In genomic region chr17:36722903-36723263, GRCh38 we compare ENCODE assay signal across 12 cellular contexts.
DNase-seq lines count a peak whose midpoint lies in the region; ATAC-seq, FAIRE-seq and TF ChIP-seq lines count a peak whose summit lies in the region.
"Had no signal": no experiment of that assay in that cellular context is flagged by ENCODE, and none has a peak within 500 bp of the region (broad histone marks: within the 10 kb centered on the region; RNA-seq: fewer than 3 reads in every experiment).

No MANE protein-coding gene starts in this region.

- H3K4me1 Mint-ChIP-seq in GM23338: peaks cover 30% of the 10 kb centered on the region
- peaks cover 21% of the 10 kb centered on the region for H3K4me1 Mint-ChIP-seq in mesothelial cell of epicardium

- peaks cover 50 to 91% (median 86%) of the 10 kb centered on the region in 10 experiments for H3K4me1 ChIP-seq in BLaER1 treated with 17β-estradiol and CSF1 and Interleukin-3, amounts not matched to agents 10 nM and 100 nM
- H3K4me1 ChIP-seq in GM23338 (ENCODE audit: insufficient read depth) (peaks cover 25% of the 10 kb centered on the region), HepG2 (ENCODE audit: insufficient read depth, low read length) (peaks cover 13% of the 10 kb centered on the region)

- BruUV-seq in HepG2 (replicated peaks; lab: Mats Ljungman, UMichigan): no TSS peak

- no peaks in the 10 kb centered on the region for H3K9me2 ChIP-seq in GM23338 (ENCODE audit: insufficient read depth)

- in situ Hi-C loops in HepG2 (cut with HindIII; ENCODE audit: extremely low pct_ligation_motif_present, low pct_unique_long_range_greater_than_20kb): no loop called here

- H3K36me3 ChIP-seq in BLaER1 treated with 17β-estradiol and CSF1 and Interleukin-3, amounts not matched to agents 10 nM and 100 nM: no peaks in the 10 kb centered on the region
- H3K36me3 ChIP-seq in GM23338 (ENCODE audit: insufficient read depth) (no peaks in the 10 kb centered on the region), HepG2 (replicated peaks in 1 of 2; ENCODE audit: control insufficient read depth in 1 of 2, insufficient read depth in 2 of 2, low read length in 2 of 2) (no peaks in the 10 kb centered on the region)

- FAIRE-seq in HepG2 (lab: Jason Lieb, UNC): no peak
- FAIRE-seq: urothelium cell line had no signal

- H3K4me2 ChIP-seq in BLaER1 treated with 17β-estradiol and CSF1 and Interleukin-3, amounts not matched to agents 10 nM and 100 nM: peak overlapping the region; percentile 86 to 96 (median 94)
- peak overlapping the region; percentile 93 for H3K4me2 ChIP-seq in GM23338
- H3K4me2 ChIP-seq in HepG2 (ENCODE audit: low read depth, low read length): no peak overlapping the region; the same call in 1 of the 2 replicates

- H3K27me3 Mint-ChIP-seq in GM23338 (ENCODE audit: insufficient read depth, low read depth, poor library complexity) (peaks cover 4% of the 10 kb centered on the region), mesothelial cell of epicardium (ENCODE audit: low read depth) (peaks cover 25% of the 10 kb centered on the region)

- POLR2A ChIA-PET in HepG2 (lab: Yijun Ruan, JAX): no interaction called here

- 0 out of 2 replicates have a peak, but pooled peaks cover 4% of the 10 kb centered on the region for H3F3A ChIP-seq in GM23338 (replicated peaks; ENCODE audit: low read depth)

- H3K9me3 ChIP-seq in BLaER1 treated with 17β-estradiol and CSF1 and Interleukin-3, amounts not matched to agents 10 nM and 100 nM (replicated peaks in 1 of 11): peaks cover 0 to 13% (median 10%) of the 10 kb centered on the region in 11 experiments; a peak in 15 of 22 replicates
- H3K9me3 ChIP-seq in HepG2 (ENCODE audit: low read length): no peaks in the 10 kb centered on the region

- H3K27ac Mint-ChIP-seq in GM23338 (no peak overlapping the region), mesothelial cell of epicardium (no peak overlapping the region)
- peak overlapping the region; percentile 72 to 92 for H3K27ac Mint-ChIP-seq in activated naive CD4-positive, alpha-beta T cell treated with anti-CD3 and anti-CD28 coated beads, Interleukin-2, amount 50 U/mL, for 72 hours
- H3K27ac Mint-ChIP-seq: dendritic cell treated with granulocyte-macrophage colony-stimulating factor and Interleukin-4, amounts not matched to agents 40 ng/mL and 50 ng/mL, for 4 days had no signal

- peaks cover 0 to 4% (median 0%) of the 10 kb centered on the region in 11 experiments; a peak in 5 of 22 replicates for H3K27me3 ChIP-seq in BLaER1 treated with 17β-estradiol and CSF1 and Interleukin-3, amounts not matched to agents 10 nM and 100 nM
- no peaks in the 10 kb centered on the region for H3K27me3 ChIP-seq in GM23338 (ENCODE audit: insufficient read depth)
- H3K27me3 ChIP-seq in HepG2 (ENCODE audit: control insufficient read depth in 1 of 2, insufficient read depth in 2 of 2, low read length in 2 of 2): peaks cover 6 to 46% of the 10 kb centered on the region in 2 experiments

- peak overlapping the region; percentile 65 to 84 (median 76); a peak in 20 of 22 replicates for H3K27ac ChIP-seq in BLaER1 treated with 17β-estradiol and CSF1 and Interleukin-3, amounts not matched to agents 10 nM and 100 nM
- no peak overlapping the region for H3K27ac ChIP-seq in GM23338 (ENCODE audit: low read depth)
- H3K27ac ChIP-seq in HepG2 (ENCODE audit: extremely low read length, insufficient read depth, low read length): no peak overlapping the region

- no peak for TF ChIP-seq POLR2A in HepG2 (IDR thresholded peaks at IDR 0.05; ENCODE audit: insufficient read depth in 1 of 2, low read depth in 2 of 2, low read length in 2 of 2)

- H3K36me3 Mint-ChIP-seq in GM23338 (ENCODE audit: low read depth): no peaks in the 10 kb centered on the region
- no peaks in the 10 kb centered on the region for H3K36me3 Mint-ChIP-seq in activated naive CD4-positive, alpha-beta T cell treated with anti-CD3 and anti-CD28 coated beads, Interleukin-2, amount 50 U/mL, for 72 hours
- H3K36me3 Mint-ChIP-seq in mesothelial cell of epicardium: no peaks in the 10 kb centered on the region

- TF ChIP-seq CTCF in GM23338 (conservative IDR thresholded peaks at IDR 0.05; ENCODE audit: low read depth in 2 of 2) (no peak), mesothelial cell of epicardium (IDR thresholded peaks at IDR 0.05; ENCODE audit: unreplicated experiment) (no peak), HepG2 (CRISPR knock-in tag; IDR thresholded peaks at IDR 0.05) (no peak)

- no peaks in the 10 kb centered on the region for H3K9me3 Mint-ChIP-seq in GM23338
- peaks cover 0 to 4% of the 10 kb centered on the region in 2 donors for H3K9me3 Mint-ChIP-seq in activated naive CD4-positive, alpha-beta T cell treated with anti-CD3 and anti-CD28 coated beads, Interleukin-2, amount 50 U/mL, for 72 hours
- no peaks in the 10 kb centered on the region for H3K9me3 Mint-ChIP-seq in mesothelial cell of epicardium

- WGBS in HepG2 (ENCODE audit: low lambda C conversion rate): 0% methylated on average over 2 of the region's 6 CpGs

- intact Hi-C loops in sciatic nerve (cut with DNase I): no loop called here
- intact Hi-C loops in HepG2 (cut with micrococcal nuclease; ENCODE audit: unreplicated experiment): no loop called here

- peak overlapping the region; percentile 99; the same call in 1 of the 2 replicates for H2AFZ ChIP-seq in GM23338
- no peak overlapping the region for H2AFZ ChIP-seq in HepG2 (ENCODE audit: low read length)

- 0 out of 3 replicates have a peak overlapping the region, but pooled peaks have one; percentile 60 for H3K4me3 Mint-ChIP-seq in GM23338
- peak overlapping the region; percentile 58 for H3K4me3 Mint-ChIP-seq in mesothelial cell of epicardium

- TF ChIP-seq EP300 in HepG2 (IDR thresholded peaks at IDR 0.05; ENCODE audit: low read depth in 2 of 2, low read length in 2 of 2): no peak
- TF ChIP-seq EP300 in HepG2 (CRISPR knock-in tag; IDR thresholded peaks at IDR 0.05; ENCODE audit: borderline replicate concordance): no peak

- no peak; the same call in 2 of the 3 replicates for ATAC-seq in GM23338
- ATAC-seq in activated naive CD4-positive, alpha-beta T cell treated with anti-CD3 and anti-CD28 coated beads, Interleukin-2, amount 50 U/mL, for 72 hours: no peak
- no peak for ATAC-seq in sciatic nerve
- ATAC-seq in HepG2: no peak; the same call in 2 of the 3 replicates

- peak overlapping the region; percentile 65 to 79 (median 76); a peak in 20 of 22 replicates for H3K9ac ChIP-seq in BLaER1 treated with 17β-estradiol and CSF1 and Interleukin-3, amounts not matched to agents 10 nM and 100 nM
- no peak overlapping the region for H3K9ac ChIP-seq in HepG2 (ENCODE audit: insufficient read depth, low read depth, low read length)

- H3K4me3 ChIP-seq in BLaER1 treated with 17β-estradiol and CSF1 and Interleukin-3, amounts not matched to agents 10 nM and 100 nM: peak overlapping the region; percentile 48 to 63 (median 56); a peak in 17 of 20 replicates
- H3K4me3 ChIP-seq in GM23338 (peak overlapping the region; percentile 61; the same call in 1 of the 2 replicates), HepG2 (replicated peaks in 1 of 3; ENCODE audit: insufficient read depth in 1 of 3, low read depth in 2 of 3, low read length in 3 of 3) (no peak overlapping the region)

- TF ChIP-seq RAD21 in HepG2 (CRISPR knock-in tag; IDR thresholded peaks at IDR 0.05): no peak

- DNase-seq in GM23338 (ENCODE audit: low spot score) (no peak), mesothelial cell of epicardium (ENCODE audit: low spot score in 2 of 2, unreplicated experiment in 2 of 2) (no peak), iPS-NIHi7 (ENCODE audit: extremely low spot score) (no peak), ureter (ENCODE audit: low spot score) (no peak), sciatic nerve (ENCODE audit: low spot score) (no peak), HepG2 (ENCODE audit: low spot score) (no peak)
- no peak for DNase-seq in activated naive CD4-positive, alpha-beta T cell treated with anti-CD3 and anti-CD28 coated beads, Interleukin-2, amount 50 U/mL, for 72 hours (ENCODE audit: low spot score in 2 of 2)
- DNase-seq: HCEC 1CT, SIG-M5 had no signal

- CTCF ChIA-PET in HepG2 (lab: Yijun Ruan, JAX; ENCODE audit: low intra/inter-chr PET ratio, low total read pairs): no interaction called here

- H4K20me1 ChIP-seq in BLaER1 treated with 17β-estradiol and CSF1 and Interleukin-3, amounts not matched to agents 10 nM and 100 nM: no peaks in the 10 kb centered on the region
- no peaks in the 10 kb centered on the region for H4K20me1 ChIP-seq in GM23338 (replicated peaks; ENCODE audit: insufficient read depth)
- 0 out of 2 replicates have a peak, but pooled peaks cover 2% of the 10 kb centered on the region for H4K20me1 ChIP-seq in HepG2 (ENCODE audit: insufficient read depth, low read length)

- H3K79me2 ChIP-seq in GM23338 (replicated peaks; ENCODE audit: insufficient read depth) (no peaks in the 10 kb centered on the region), HepG2 (ENCODE audit: insufficient read depth, low read length) (no peaks in the 10 kb centered on the region)

TF ChIP-seq in GM23338, 12 proteins besides CTCF, POLR2A, EP300 and RAD21 (continues in another document):
- no peak for TF ChIP-seq NANOG (IDR thresholded peaks at IDR 0.05; ENCODE audit: borderline replicate concordance)
- TF ChIP-seq EZH2 (IDR thresholded peaks at IDR 0.05; ENCODE audit: low read depth, unreplicated experiment): no peak
- TF ChIP-seq EZH2phosphoT487 (IDR thresholded peaks at IDR 0.05; ENCODE audit: unreplicated experiment): no peak

TF ChIP-seq in HepG2, 621 proteins besides CTCF, POLR2A, EP300 and RAD21 (continues in another document):
- no peak for TF ChIP-seq SMYD3 (CRISPR knock-in tag; IDR thresholded peaks at IDR 0.05)
- no peak for TF ChIP-seq PAXIP1 (CRISPR knock-in tag; conservative IDR thresholded peaks at IDR 0.05)

Comparison
In these comparisons a context has a peak if more than half of its experiments do, and no peak if none do; other contexts are left out.
1. H3K27ac ChIP-seq: peak in BLaER1 treated with 17β-estradiol and CSF1 and Interleukin-3, amounts not matched to agents 10 nM and 100 nM (11 of 11); none in GM23338 (single experiment) and HepG2 (single experiment).
2. H3K4me3 ChIP-seq: peak in BLaER1 treated with 17β-estradiol and CSF1 and Interleukin-3, amounts not matched to agents 10 nM and 100 nM (10 of 10) and GM23338 (single experiment); none in HepG2 (0 of 3).
3. H3K27ac Mint-ChIP-seq: peak in activated naive CD4-positive, alpha-beta T cell treated with anti-CD3 and anti-CD28 coated beads, Interleukin-2, amount 50 U/mL, for 72 hours (2 of 2); none in GM23338 (single experiment) and mesothelial cell of epicardium (single experiment).